In the genomic region with DNA sequence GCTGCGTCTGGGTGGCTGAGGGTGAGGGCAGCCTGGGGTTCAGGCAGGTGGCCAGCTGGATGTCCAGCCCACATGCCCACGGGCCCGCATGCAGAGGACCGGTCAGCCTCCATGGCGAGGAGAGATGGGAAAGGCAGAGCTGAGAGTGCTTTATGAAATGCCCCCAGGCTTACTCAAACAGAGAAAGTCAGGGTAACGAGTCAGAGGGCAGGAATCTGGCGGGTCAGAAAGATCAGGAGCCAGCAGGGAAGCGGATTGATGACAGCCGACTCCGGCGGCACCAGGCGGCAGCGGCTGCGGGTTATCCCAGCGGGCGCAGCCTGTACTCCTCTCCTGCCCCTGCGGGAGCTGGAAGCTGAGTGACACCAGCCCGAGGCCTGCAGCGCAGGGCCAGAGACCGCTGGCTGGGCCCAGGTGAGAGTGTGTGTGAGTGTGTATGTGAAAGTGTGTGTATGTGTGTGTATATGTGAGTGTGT, we compare ENCODE assay signal across 1 cellular context.
TF ChIP-seq lines count a peak whose summit lies in the region.

No MANE protein-coding gene starts in this region.

TF ChIP-seq in endothelial cell of umbilical vein, 7 proteins besides CTCF, POLR2A, EP300 and RAD21:
- TF ChIP-seq EZH2 (IDR thresholded peaks at IDR 0.05; ENCODE audit: borderline replicate concordance, low read depth, low read length, severe bottlenecking) = no peak
- no peak for TF ChIP-seq MYC (IDR thresholded peaks at IDR 0.05; ENCODE audit: low read depth, low read length)
- TF ChIP-seq FOS (IDR thresholded peaks at IDR 0.05; ENCODE audit: borderline replicate concordance, insufficient read depth, low read length) = no peak
- no peak for TF ChIP-seq JUN (IDR thresholded peaks at IDR 0.05; ENCODE audit: borderline replicate concordance, insufficient read depth, insufficient read length, low read depth)
- TF ChIP-seq GATA2 (IDR thresholded peaks at IDR 0.05; ENCODE audit: insufficient read depth, insufficient read length, low read depth, low read length) = no peak
